ENCODE assay signal across 20 cellular contexts in the genomic region with DNA sequence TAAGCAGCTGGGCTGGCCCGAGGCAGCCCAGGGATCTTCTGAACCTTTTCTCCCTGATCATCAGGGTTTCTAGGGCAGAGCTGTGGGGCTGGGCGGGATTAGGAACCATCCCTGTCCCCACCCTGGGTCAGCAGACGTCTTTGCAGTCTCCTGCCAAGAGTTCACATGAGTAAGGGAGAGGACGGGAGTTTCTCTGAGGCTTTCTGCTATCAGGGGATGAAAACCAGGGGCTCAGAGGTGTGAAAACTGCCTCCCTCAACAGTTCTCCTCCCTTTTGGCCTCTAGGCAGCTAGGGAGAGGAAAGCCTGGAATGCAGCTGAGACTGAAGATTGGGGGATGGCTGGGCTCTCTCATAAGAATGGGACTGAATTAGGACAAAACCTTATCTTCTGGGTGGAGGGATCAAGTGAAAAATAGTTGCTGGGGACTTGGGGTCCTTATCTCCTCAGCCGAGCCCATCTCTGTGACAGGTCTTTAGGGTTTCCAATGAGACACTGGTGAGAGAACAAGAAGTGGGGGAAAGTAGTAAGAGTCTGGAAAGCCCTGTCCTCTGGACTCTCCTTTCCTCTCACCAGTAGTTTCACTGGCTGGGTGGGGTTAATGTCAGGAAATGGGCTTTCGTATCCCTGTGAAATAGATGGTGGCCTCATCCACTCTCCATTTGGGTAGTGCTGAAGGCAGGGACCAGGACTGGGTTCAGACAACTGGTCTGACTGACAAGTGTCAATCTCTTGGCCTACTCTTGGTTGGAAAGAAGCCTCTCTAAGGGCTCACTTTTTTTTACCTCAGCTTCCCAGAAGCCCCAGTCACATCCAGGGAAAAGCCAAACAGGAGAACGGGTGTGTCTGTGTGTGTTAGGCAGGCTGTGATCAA. TPM values are rescaled to one million over a fixed set of nuclear protein-coding genes. Genes with fewer than 3 reads are reported as not detected.
A peak's percentile ranks its signal among the peaks of the same experiment; 100 is the strongest.
DNase-seq lines count a peak whose midpoint lies in the region; ATAC-seq and TF ChIP-seq lines count a peak whose summit lies in the region.
"Had no signal": no experiment of that assay in that cellular context is flagged by ENCODE, and none has a peak within 500 bp of the region (broad histone marks: within the 10 kb centered on the region; RNA-seq: fewer than 3 reads in every experiment).

No MANE protein-coding gene starts in this region.

- H3K4me1 ChIP-seq in gastroesophageal sphincter (peaks cover 0 to 62% (median 38%) of the 10 kb centered on the region in 3 donors), vagina (peaks cover 69% of the 10 kb centered on the region)

- WGBS in gastroesophageal sphincter (ENCODE audit: low coverage in 1 of 2), 2 donors: 20 to 69% methylated on average over 1 to 2 of the region's 7 CpGs

- H3K36me3 ChIP-seq in gastroesophageal sphincter (no peaks in the 10 kb centered on the region), vagina (no peaks in the 10 kb centered on the region)

- intact Hi-C loops in posterior vena cava (cut with DNase I): loop anchor here in 1 of 2 donors (10.0 kb wide), 1 partner anchor 392 kb away; the partner anchor contains the start of gene HOXC10
- intact Hi-C loops in vagina (cut with DNase I): no loop called here

- no peak for TF ChIP-seq POLR2A in gastroesophageal sphincter (IDR thresholded peaks at IDR 0.05)
- peak in 1 of 2 donors; percentile 10 for TF ChIP-seq POLR2A in vagina (IDR thresholded peaks at IDR 0.05)

- ATAC-seq in activated naive CD4-positive, alpha-beta T cell treated with anti-CD3 and anti-CD28 coated beads, Interleukin-2, amount 50 U/mL, for 72 hours: no peak
- ATAC-seq in gastroesophageal sphincter (peak; percentile 30), HG03039 (IDR thresholded peaks at IDR 0.05; ENCODE audit: unreplicated experiment) (no peak)
- ATAC-seq: CD8-positive, alpha-beta T cell; foreskin keratinocyte had no signal

- TF ChIP-seq EP300 in gastroesophageal sphincter (IDR thresholded peaks at IDR 0.05): no peak

- H3K27ac ChIP-seq in gastroesophageal sphincter (peak overlapping the region in 3 of 4 donors; percentile 62 to 84 (median 84)), vagina (peak overlapping the region; percentile 93)
- H3K27ac ChIP-seq: foreskin keratinocyte, parathyroid adenoma, thoracic aorta had no signal

- H3K4me3 ChIP-seq in gastroesophageal sphincter (no peak overlapping the region), vagina (no peak overlapping the region)
- H3K4me3 ChIP-seq: thoracic aorta had no signal

- TF ChIP-seq CTCF in gastroesophageal sphincter (IDR thresholded peaks at IDR 0.05) (no peak), vagina (IDR thresholded peaks at IDR 0.05) (no peak)

- H3K9me3 ChIP-seq in gastroesophageal sphincter (no peaks in the 10 kb centered on the region), vagina (no peaks in the 10 kb centered on the region)
- H3K9me3 ChIP-seq: thoracic aorta had no signal

- H3K27ac Mint-ChIP-seq in activated naive CD4-positive, alpha-beta T cell treated with anti-CD3 and anti-CD28 coated beads, Interleukin-2, amount 50 U/mL, for 72 hours: peak overlapping the region; percentile 15 to 81
- H3K27ac Mint-ChIP-seq: activated T-helper 1 cell treated with anti-CD3 and anti-CD28 coated beads, Interleukin-12 subunit alpha, Interleukin-12 subunit beta, Interleukin-2, Interleukin-4 antibody, amounts not matched to agents 30 ng/mL and 10 ng/mL and 1 ng/mL, durations not matched to agents 14 hours and 24 hours and 36 hours; CD8-positive, alpha-beta T cell had no signal

- no peaks in the 10 kb centered on the region for H3K9me3 Mint-ChIP-seq in activated naive CD4-positive, alpha-beta T cell treated with anti-CD3 and anti-CD28 coated beads, Interleukin-2, amount 50 U/mL, for 72 hours
- H3K9me3 Mint-ChIP-seq: activated T-helper 1 cell treated with anti-CD3 and anti-CD28 coated beads, Interleukin-12 subunit alpha, Interleukin-12 subunit beta, Interleukin-2, Interleukin-4 antibody, amounts not matched to agents 30 ng/mL and 10 ng/mL and 1 ng/mL, durations not matched to agents 14 hours and 24 hours and 36 hours; CD8-positive, alpha-beta T cell had no signal

- no peak for DNase-seq in activated naive CD4-positive, alpha-beta T cell treated with anti-CD3 and anti-CD28 coated beads, Interleukin-2, amount 50 U/mL, for 72 hours (ENCODE audit: low spot score in 2 of 2)
- no peak for DNase-seq in activated naive CD4-positive, alpha-beta T cell (lab: John Stamatoyannopoulos, UW)
- DNase-seq in posterior vena cava (ENCODE audit: low spot score) (peak; percentile 88), vagina (ENCODE audit: extremely low spot score in 2 of 2) (no peak), NCI-H82 (lab: John Stamatoyannopoulos, UW) (no peak)
- DNase-seq in NK-92 treated with Interleukin-12 subunit alpha and Interleukin-12 subunit beta, amount 100 ng/mL, for 24 hours (lab: John Stamatoyannopoulos, UW): no peak
- DNase-seq: activated CD4-positive, alpha-beta T cell treated with anti-CD3 and anti-CD28 coated beads for 48 hours; aorta; CD8-positive, alpha-beta T cell; foreskin keratinocyte; midbrain; NCI-H187; NCI-H526 treated with DMSO at 0.1 percent for 48 hours; stimulated activated CD4-positive, alpha-beta T cell treated with anti-CD3 and anti-CD28 coated beads, Interleukin-15, amount 100 ng/mL, for 24 hours had no signal

- H3K36me3 Mint-ChIP-seq in activated naive CD4-positive, alpha-beta T cell treated with anti-CD3 and anti-CD28 coated beads, Interleukin-2, amount 50 U/mL, for 72 hours: no peaks in the 10 kb centered on the region
- H3K36me3 Mint-ChIP-seq: CD8-positive, alpha-beta T cell had no signal

- no peaks in the 10 kb centered on the region for H3K27me3 ChIP-seq in gastroesophageal sphincter
- H3K27me3 ChIP-seq in vagina: no peaks in the 10 kb centered on the region
- H3K27me3 ChIP-seq: foreskin keratinocyte had no signal

RNA-seq across cellular contexts. Expression of gene ZNF385A, which starts 7.7 kb away (rescaled TPM):
- 1 to 10 TPM; 1.2 to 1.8 TPM for total RNA-seq in activated naive CD4-positive, alpha-beta T cell treated with anti-CD3 and anti-CD28 coated beads, Interleukin-2, amount 50 U/mL, for 72 hours
- total RNA-seq in gastroesophageal sphincter: 10 to 100 TPM in 3 of 4 donors, 1 to 10 TPM in 1; 7.5 to 28.0 (median 19.5) TPM
- total RNA-seq in posterior vena cava: 10 to 100 TPM; 19.3 to 23.2 TPM
- 38.8 TPM for total RNA-seq in vagina

RNA-seq across cellular contexts. Expression of gene GPR84, which starts 12.5 kb away (rescaled TPM):
- total RNA-seq in activated naive CD4-positive, alpha-beta T cell treated with anti-CD3 and anti-CD28 coated beads, Interleukin-2, amount 50 U/mL, for 72 hours: 1 to 10 TPM; 2.0 to 4.1 TPM
- total RNA-seq in gastroesophageal sphincter (under 1 TPM in 1 of 4 donors, not detected in 3; 0.54 TPM), posterior vena cava (1 to 10 TPM; 1.6 to 2.5 TPM), vagina (not detected)
- total RNA-seq: A172; CD8-positive, alpha-beta T cell had no signal

RNA-seq across cellular contexts. Expression of gene ITGA5, which starts 42.2 kb away (rescaled TPM):
- total RNA-seq in activated naive CD4-positive, alpha-beta T cell treated with anti-CD3 and anti-CD28 coated beads, Interleukin-2, amount 50 U/mL, for 72 hours: 10 to 100 TPM; 29.4 to 53.5 TPM
- 100 to 1,000 TPM; 141 to 908 (median 220) TPM for total RNA-seq in gastroesophageal sphincter
- total RNA-seq in posterior vena cava: 1,000 to 10,000 TPM in 1 of 2 donors, 100 to 1,000 TPM in 1; 833 to 1,151 TPM
- 95.0 TPM for total RNA-seq in vagina

RNA-seq across cellular contexts. Expression of gene COPZ1, which starts 51.9 kb away (rescaled TPM):
- total RNA-seq in activated naive CD4-positive, alpha-beta T cell treated with anti-CD3 and anti-CD28 coated beads, Interleukin-2, amount 50 U/mL, for 72 hours: 100 to 1,000 TPM in 1 of 2 donors, 10 to 100 TPM in 1; 99.1 to 101 TPM
- 100 to 1,000 TPM in 1 of 4 donors, 10 to 100 TPM in 3; 47.0 to 138 (median 57.5) TPM for total RNA-seq in gastroesophageal sphincter
- 10 to 100 TPM; 80.2 to 80.6 TPM for total RNA-seq in posterior vena cava
- 47.6 TPM for total RNA-seq in vagina
